1 cellular context compared by ENCODE assay signal in the genomic region with DNA sequence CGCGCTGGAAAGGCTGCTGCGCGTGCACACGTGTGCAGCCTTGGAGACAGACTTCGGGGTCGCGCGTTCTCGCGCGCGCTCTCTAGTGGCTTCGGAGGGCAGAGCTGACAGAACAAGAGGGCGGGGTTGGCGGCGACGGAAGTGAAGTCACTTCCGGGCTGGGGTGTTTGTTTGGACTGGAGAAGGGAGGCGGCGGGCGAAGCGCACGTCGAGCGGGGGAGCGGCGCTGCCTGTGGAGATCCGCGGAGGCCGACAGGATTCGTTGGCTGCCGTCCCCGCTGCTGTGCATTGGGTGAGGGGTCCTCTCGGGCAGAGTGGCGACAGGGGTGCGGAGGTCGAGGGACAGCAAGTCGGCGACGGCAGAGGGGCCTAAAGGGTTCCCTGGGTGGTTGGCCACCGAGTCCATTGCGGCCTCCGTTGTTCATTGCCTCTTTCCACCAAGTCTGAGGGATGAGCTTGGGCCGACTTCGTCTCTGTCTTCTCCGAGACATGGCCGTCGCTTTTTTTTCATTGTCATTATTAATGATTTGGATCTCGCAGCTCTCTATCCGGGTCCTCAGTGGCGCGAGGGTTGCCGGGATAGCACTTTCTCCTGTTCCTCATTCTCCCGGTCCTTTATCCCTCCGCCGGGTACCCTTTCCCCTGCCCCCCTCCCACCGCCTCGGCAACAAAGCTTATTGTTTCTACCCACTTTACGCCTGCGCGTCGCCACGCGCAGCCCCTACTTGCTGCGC.
TF ChIP-seq lines count a peak whose summit lies in the region.

A gene with protein sequence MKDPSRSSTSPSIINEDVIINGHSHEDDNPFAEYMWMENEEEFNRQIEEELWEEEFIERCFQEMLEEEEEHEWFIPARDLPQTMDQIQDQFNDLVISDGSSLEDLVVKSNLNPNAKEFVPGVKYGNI (plus strand): TSS at position 166 of the 734 bp plus-strand sequence. CDS start 21,931 bp downstream, outside the sequence.

TF ChIP-seq in GM12878, 131 proteins besides CTCF, POLR2A, EP300 and RAD21 (continued from another document and continues in another):
- TF ChIP-seq, protein P1, sequence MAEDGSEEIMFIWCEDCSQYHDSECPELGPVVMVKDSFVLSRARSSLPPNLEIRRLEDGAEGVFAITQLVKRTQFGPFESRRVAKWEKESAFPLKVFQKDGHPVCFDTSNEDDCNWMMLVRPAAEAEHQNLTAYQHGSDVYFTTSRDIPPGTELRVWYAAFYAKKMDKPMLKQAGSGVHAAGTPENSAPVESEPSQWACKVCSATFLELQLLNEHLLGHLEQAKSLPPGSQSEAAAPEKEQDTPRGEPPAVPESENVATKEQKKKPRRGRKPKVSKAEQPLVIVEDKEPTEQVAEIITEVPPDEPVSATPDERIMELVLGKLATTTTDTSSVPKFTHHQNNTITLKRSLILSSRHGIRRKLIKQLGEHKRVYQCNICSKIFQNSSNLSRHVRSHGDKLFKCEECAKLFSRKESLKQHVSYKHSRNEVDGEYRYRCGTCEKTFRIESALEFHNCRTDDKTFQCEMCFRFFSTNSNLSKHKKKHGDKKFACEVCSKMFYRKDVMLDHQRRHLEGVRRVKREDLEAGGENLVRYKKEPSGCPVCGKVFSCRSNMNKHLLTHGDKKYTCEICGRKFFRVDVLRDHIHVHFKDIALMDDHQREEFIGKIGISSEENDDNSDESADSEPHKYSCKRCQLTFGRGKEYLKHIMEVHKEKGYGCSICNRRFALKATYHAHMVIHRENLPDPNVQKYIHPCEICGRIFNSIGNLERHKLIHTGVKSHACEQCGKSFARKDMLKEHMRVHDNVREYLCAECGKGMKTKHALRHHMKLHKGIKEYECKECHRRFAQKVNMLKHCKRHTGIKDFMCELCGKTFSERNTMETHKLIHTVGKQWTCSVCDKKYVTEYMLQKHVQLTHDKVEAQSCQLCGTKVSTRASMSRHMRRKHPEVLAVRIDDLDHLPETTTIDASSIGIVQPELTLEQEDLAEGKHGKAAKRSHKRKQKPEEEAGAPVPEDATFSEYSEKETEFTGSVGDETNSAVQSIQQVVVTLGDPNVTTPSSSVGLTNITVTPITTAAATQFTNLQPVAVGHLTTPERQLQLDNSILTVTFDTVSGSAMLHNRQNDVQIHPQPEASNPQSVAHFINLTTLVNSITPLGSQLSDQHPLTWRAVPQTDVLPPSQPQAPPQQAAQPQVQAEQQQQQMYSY (CRISPR knock-in tag; IDR thresholded peaks at IDR 0.05) = no peak
- TF ChIP-seq TAF1 (IDR thresholded peaks at IDR 0.05; ENCODE audit: borderline replicate concordance, low read depth, low read length) (0 out of 2 replicates have a peak, but pooled peaks have one; percentile 52), ESRRA (IDR thresholded peaks at IDR 0.05; ENCODE audit: low read length) (no peak), SRF (IDR thresholded peaks at IDR 0.05; ENCODE audit: low read depth in 2 of 2, low read length in 2 of 2) (no peak), SMAD5 (IDR thresholded peaks at IDR 0.05; ENCODE audit: low read depth) (peak; percentile 68; the same call in 1 of the 2 replicates), BCL11A (IDR thresholded peaks at IDR 0.05; ENCODE audit: low read depth, low read length) (peak; percentile 19; the same call in 1 of the 2 replicates), SP1 (IDR thresholded peaks at IDR 0.05; ENCODE audit: low read depth, low read length) (peak; percentile 48), CREB1 (IDR thresholded peaks at IDR 0.05; ENCODE audit: low read depth) (peak; percentile 89), MYB (IDR thresholded peaks at IDR 0.05; ENCODE audit: borderline replicate concordance, low read depth, low read length) (no peak), TBL1XR1 (IDR thresholded peaks at IDR 0.05; ENCODE audit: low read depth, low read length) (no peak), SMARCA5 (IDR thresholded peaks at IDR 0.05) (peak; percentile 63), ZNF24 (IDR thresholded peaks at IDR 0.05) (no peak), ZNF384 (IDR thresholded peaks at IDR 0.05; ENCODE audit: borderline replicate concordance, low read depth, low read length) (no peak), RB1 (IDR thresholded peaks at IDR 0.05; ENCODE audit: borderline replicate concordance) (peak; percentile 84; the same call in 1 of the 2 replicates), BMI1 (IDR thresholded peaks at IDR 0.05; ENCODE audit: borderline replicate concordance) (no peak), NFXL1 (IDR thresholded peaks at IDR 0.05; ENCODE audit: borderline replicate concordance) (no peak), ZBED1 (IDR thresholded peaks at IDR 0.05; ENCODE audit: borderline replicate concordance) (no peak), MYC (IDR thresholded peaks at IDR 0.05; ENCODE audit: insufficient read depth, insufficient read length, insufficient replicate concordance, low read length, severe bottlenecking) (no peak), STAT1 (conservative IDR thresholded peaks at IDR 0.05) (no peak), NBN (IDR thresholded peaks at IDR 0.05) (peak; percentile 94), MXI1 (IDR thresholded peaks at IDR 0.05; ENCODE audit: low read depth, low read length) (peak; percentile 91), POLR2AphosphoS2 (IDR thresholded peaks at IDR 0.05; ENCODE audit: low read depth, low read length) (peak; percentile 80)
- TF ChIP-seq, protein P2, sequence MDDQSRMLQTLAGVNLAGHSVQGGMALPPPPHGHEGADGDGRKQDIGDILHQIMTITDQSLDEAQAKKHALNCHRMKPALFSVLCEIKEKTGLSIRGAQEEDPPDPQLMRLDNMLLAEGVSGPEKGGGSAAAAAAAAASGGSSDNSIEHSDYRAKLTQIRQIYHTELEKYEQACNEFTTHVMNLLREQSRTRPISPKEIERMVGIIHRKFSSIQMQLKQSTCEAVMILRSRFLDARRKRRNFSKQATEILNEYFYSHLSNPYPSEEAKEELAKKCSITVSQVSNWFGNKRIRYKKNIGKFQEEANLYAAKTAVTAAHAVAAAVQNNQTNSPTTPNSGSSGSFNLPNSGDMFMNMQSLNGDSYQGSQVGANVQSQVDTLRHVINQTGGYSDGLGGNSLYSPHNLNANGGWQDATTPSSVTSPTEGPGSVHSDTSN (IDR thresholded peaks at IDR 0.05; ENCODE audit: insufficient replicate concordance, low read depth, low read length) = no peak
- TF ChIP-seq, protein P3, sequence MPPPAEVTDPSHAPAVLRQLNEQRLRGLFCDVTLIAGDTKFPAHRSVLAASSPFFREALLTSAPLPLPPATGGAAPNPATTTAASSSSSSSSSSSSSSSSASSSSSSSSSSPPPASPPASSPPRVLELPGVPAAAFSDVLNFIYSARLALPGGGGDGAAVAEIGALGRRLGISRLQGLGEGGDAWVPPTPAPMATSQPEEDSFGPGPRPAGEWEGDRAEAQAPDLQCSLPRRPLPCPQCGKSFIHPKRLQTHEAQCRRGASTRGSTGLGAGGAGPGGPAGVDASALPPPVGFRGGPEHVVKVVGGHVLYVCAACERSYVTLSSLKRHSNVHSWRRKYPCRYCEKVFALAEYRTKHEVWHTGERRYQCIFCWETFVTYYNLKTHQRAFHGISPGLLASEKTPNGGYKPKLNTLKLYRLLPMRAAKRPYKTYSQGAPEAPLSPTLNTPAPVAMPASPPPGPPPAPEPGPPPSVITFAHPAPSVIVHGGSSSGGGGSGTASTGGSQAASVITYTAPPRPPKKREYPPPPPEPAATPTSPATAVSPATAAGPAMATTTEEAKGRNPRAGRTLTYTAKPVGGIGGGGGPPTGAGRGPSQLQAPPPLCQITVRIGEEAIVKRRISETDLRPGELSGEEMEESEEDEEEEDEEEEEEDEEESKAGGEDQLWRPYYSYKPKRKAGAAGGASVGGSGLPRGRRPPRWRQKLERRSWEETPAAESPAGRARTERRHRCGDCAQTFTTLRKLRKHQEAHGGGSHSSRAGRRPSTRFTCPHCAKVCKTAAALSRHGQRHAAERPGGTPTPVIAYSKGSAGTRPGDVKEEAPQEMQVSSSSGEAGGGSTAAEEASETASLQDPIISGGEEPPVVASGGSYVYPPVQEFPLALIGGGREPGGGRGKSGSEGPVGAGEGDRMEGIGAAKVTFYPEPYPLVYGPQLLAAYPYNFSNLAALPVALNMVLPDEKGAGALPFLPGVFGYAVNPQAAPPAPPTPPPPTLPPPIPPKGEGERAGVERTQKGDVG (CRISPR knock-in tag; IDR thresholded peaks at IDR 0.05) = no peak
- TF ChIP-seq, protein P4, sequence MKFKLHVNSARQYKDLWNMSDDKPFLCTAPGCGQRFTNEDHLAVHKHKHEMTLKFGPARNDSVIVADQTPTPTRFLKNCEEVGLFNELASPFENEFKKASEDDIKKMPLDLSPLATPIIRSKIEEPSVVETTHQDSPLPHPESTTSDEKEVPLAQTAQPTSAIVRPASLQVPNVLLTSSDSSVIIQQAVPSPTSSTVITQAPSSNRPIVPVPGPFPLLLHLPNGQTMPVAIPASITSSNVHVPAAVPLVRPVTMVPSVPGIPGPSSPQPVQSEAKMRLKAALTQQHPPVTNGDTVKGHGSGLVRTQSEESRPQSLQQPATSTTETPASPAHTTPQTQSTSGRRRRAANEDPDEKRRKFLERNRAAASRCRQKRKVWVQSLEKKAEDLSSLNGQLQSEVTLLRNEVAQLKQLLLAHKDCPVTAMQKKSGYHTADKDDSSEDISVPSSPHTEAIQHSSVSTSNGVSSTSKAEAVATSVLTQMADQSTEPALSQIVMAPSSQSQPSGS (IDR thresholded peaks at IDR 0.05; ENCODE audit: low read length) = no peak
- TF ChIP-seq, protein P5, sequence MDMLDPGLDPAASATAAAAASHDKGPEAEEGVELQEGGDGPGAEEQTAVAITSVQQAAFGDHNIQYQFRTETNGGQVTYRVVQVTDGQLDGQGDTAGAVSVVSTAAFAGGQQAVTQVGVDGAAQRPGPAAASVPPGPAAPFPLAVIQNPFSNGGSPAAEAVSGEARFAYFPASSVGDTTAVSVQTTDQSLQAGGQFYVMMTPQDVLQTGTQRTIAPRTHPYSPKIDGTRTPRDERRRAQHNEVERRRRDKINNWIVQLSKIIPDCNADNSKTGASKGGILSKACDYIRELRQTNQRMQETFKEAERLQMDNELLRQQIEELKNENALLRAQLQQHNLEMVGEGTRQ (IDR thresholded peaks at IDR 0.05; ENCODE audit: borderline replicate concordance, low read depth, low read length) = 0 out of 2 replicates have a peak, but pooled peaks have one; percentile 13
- TF ChIP-seq, protein P6, sequence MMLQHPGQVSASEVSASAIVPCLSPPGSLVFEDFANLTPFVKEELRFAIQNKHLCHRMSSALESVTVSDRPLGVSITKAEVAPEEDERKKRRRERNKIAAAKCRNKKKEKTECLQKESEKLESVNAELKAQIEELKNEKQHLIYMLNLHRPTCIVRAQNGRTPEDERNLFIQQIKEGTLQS (IDR thresholded peaks at IDR 0.05; ENCODE audit: borderline replicate concordance, extremely low read depth, low read depth, low read length) = no peak
- TF ChIP-seq, protein P7, sequence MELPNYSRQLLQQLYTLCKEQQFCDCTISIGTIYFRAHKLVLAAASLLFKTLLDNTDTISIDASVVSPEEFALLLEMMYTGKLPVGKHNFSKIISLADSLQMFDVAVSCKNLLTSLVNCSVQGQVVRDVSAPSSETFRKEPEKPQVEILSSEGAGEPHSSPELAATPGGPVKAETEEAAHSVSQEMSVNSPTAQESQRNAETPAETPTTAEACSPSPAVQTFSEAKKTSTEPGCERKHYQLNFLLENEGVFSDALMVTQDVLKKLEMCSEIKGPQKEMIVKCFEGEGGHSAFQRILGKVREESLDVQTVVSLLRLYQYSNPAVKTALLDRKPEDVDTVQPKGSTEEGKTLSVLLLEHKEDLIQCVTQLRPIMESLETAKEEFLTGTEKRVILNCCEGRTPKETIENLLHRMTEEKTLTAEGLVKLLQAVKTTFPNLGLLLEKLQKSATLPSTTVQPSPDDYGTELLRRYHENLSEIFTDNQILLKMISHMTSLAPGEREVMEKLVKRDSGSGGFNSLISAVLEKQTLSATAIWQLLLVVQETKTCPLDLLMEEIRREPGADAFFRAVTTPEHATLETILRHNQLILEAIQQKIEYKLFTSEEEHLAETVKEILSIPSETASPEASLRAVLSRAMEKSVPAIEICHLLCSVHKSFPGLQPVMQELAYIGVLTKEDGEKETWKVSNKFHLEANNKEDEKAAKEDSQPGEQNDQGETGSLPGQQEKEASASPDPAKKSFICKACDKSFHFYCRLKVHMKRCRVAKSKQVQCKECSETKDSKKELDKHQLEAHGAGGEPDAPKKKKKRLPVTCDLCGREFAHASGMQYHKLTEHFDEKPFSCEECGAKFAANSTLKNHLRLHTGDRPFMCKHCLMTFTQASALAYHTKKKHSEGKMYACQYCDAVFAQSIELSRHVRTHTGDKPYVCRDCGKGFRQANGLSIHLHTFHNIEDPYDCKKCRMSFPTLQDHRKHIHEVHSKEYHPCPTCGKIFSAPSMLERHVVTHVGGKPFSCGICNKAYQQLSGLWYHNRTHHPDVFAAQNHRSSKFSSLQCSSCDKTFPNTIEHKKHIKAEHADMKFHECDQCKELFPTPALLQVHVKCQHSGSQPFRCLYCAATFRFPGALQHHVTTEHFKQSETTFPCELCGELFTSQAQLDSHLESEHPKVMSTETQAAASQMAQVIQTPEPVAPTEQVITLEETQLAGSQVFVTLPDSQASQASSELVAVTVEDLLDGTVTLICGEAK (IDR thresholded peaks at IDR 0.05; ENCODE audit: borderline replicate concordance) = peak; percentile 86
- TF ChIP-seq, protein P8, sequence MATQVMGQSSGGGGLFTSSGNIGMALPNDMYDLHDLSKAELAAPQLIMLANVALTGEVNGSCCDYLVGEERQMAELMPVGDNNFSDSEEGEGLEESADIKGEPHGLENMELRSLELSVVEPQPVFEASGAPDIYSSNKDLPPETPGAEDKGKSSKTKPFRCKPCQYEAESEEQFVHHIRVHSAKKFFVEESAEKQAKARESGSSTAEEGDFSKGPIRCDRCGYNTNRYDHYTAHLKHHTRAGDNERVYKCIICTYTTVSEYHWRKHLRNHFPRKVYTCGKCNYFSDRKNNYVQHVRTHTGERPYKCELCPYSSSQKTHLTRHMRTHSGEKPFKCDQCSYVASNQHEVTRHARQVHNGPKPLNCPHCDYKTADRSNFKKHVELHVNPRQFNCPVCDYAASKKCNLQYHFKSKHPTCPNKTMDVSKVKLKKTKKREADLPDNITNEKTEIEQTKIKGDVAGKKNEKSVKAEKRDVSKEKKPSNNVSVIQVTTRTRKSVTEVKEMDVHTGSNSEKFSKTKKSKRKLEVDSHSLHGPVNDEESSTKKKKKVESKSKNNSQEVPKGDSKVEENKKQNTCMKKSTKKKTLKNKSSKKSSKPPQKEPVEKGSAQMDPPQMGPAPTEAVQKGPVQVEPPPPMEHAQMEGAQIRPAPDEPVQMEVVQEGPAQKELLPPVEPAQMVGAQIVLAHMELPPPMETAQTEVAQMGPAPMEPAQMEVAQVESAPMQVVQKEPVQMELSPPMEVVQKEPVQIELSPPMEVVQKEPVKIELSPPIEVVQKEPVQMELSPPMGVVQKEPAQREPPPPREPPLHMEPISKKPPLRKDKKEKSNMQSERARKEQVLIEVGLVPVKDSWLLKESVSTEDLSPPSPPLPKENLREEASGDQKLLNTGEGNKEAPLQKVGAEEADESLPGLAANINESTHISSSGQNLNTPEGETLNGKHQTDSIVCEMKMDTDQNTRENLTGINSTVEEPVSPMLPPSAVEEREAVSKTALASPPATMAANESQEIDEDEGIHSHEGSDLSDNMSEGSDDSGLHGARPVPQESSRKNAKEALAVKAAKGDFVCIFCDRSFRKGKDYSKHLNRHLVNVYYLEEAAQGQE (IDR thresholded peaks at IDR 0.05; ENCODE audit: low read depth, low read length) = no peak
- TF ChIP-seq, protein P9, sequence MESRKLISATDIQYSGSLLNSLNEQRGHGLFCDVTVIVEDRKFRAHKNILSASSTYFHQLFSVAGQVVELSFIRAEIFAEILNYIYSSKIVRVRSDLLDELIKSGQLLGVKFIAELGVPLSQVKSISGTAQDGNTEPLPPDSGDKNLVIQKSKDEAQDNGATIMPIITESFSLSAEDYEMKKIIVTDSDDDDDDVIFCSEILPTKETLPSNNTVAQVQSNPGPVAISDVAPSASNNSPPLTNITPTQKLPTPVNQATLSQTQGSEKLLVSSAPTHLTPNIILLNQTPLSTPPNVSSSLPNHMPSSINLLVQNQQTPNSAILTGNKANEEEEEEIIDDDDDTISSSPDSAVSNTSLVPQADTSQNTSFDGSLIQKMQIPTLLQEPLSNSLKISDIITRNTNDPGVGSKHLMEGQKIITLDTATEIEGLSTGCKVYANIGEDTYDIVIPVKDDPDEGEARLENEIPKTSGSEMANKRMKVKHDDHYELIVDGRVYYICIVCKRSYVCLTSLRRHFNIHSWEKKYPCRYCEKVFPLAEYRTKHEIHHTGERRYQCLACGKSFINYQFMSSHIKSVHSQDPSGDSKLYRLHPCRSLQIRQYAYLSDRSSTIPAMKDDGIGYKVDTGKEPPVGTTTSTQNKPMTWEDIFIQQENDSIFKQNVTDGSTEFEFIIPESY (IDR thresholded peaks at IDR 0.05) = no peak
